In genomic region chr16:67155305-67156145, GRCh38 we compare ENCODE assay signal across 8 cellular contexts. TPM values are rescaled to one million over a fixed set of nuclear protein-coding genes. Genes with fewer than 3 reads are reported as not detected.
A peak's percentile ranks its signal among the peaks of the same experiment; 100 is the strongest.
DNase-seq lines count a peak whose midpoint lies in the region; ATAC-seq and TF ChIP-seq lines count a peak whose summit lies in the region.

No MANE protein-coding gene starts in this region.

- no peaks in the 10 kb centered on the region for H3K9me3 Mint-ChIP-seq in chondrocyte (ENCODE audit: low read depth)

- ATAC-seq in GM18867 (IDR thresholded peaks at IDR 0.05; ENCODE audit: unreplicated experiment): peak; percentile 24
- ATAC-seq in left colon: peak; percentile 53
- no peak for ATAC-seq in HG03354 (IDR thresholded peaks at IDR 0.05; ENCODE audit: poor library complexity, severe bottlenecking, unreplicated experiment)

- DNase-seq in 8988T: peak; percentile 100
- peak; percentile 86 for DNase-seq in NCI-H2227 (lab: John Stamatoyannopoulos, UW; ENCODE audit: unreplicated experiment)
- peak; percentile 72 to 73 for DNase-seq in activated CD4-positive, alpha-beta T cell treated with anti-CD3 and anti-CD28 coated beads for 24 hours (ENCODE audit: low read depth in 2 of 2)
- DNase-seq in chondrocyte (ENCODE audit: low spot score): no peak
- peak in 1 of 2 donors; percentile 82 for DNase-seq in left colon
- peak; percentile 77 to 86 for DNase-seq in stimulated activated CD4-positive, alpha-beta T cell treated with anti-CD3 and anti-CD28 coated beads, Interleukin-2, amount 100 ng/mL, for 48 hours

- no peaks in the 10 kb centered on the region for H3K36me3 Mint-ChIP-seq in chondrocyte (ENCODE audit: low read depth)

- H3K27ac Mint-ChIP-seq in chondrocyte (ENCODE audit: unreplicated experiment): peak overlapping the region; percentile 59

- peaks cover 19% of the 10 kb centered on the region for H3K4me1 Mint-ChIP-seq in chondrocyte (ENCODE audit: low read depth)

- peaks cover 10% of the 10 kb centered on the region for H3K27me3 Mint-ChIP-seq in chondrocyte (ENCODE audit: low read depth)

- peak; percentile 95 for TF ChIP-seq CTCF in chondrocyte (IDR thresholded peaks at IDR 0.05)

- peak overlapping the region; percentile 66 for H3K4me3 Mint-ChIP-seq in chondrocyte (ENCODE audit: unreplicated experiment)

- intact Hi-C loops in left colon (cut with DNase I, micrococcal nuclease): loop anchor here (5.0 to 10.0 kb wide), 2 partner anchors 178 to 181 kb away; no protein-coding TSS in a partner anchor

RNA-seq across cellular contexts. Expression of gene TRADD, which starts 4.2 kb away (rescaled TPM):
- total RNA-seq in chondrocyte (16.6 to 20.0 TPM (median 19.1 TPM) in 3 replicates), left colon (10 to 100 TPM; 25.5 to 27.4 TPM)

RNA-seq across cellular contexts. Expression of gene FBXL8, which starts 4.2 kb away (rescaled TPM):
- 14.6 to 17.5 TPM (median 16.0 TPM) in 3 replicates for total RNA-seq in chondrocyte
- total RNA-seq in left colon: 10 to 100 TPM; 20.2 to 23.0 TPM

RNA-seq across cellular contexts. Expression of gene B3GNT9, which starts 4.7 kb away (rescaled TPM):
- 39.9 to 64.4 TPM (median 41.4 TPM) in 3 replicates for total RNA-seq in chondrocyte
- total RNA-seq in left colon: 1 to 10 TPM; 2.9 to 4.3 TPM

RNA-seq across cellular contexts. Expression of gene HSF4, which starts 9.0 kb away (rescaled TPM):
- total RNA-seq in chondrocyte (11.6 to 19.0 TPM (median 15.7 TPM) in 3 replicates), left colon (10 to 100 TPM; 36.5 to 39.2 TPM)

RNA-seq across cellular contexts. Expression of gene NOL3, which starts 14.8 kb away (rescaled TPM):
- total RNA-seq in chondrocyte (21.9 to 34.6 TPM (median 31.2 TPM) in 3 replicates), left colon (10 to 100 TPM; 23.1 to 30.2 TPM)
